ENCODE assay signal across 8 cellular contexts in the genomic region with DNA sequence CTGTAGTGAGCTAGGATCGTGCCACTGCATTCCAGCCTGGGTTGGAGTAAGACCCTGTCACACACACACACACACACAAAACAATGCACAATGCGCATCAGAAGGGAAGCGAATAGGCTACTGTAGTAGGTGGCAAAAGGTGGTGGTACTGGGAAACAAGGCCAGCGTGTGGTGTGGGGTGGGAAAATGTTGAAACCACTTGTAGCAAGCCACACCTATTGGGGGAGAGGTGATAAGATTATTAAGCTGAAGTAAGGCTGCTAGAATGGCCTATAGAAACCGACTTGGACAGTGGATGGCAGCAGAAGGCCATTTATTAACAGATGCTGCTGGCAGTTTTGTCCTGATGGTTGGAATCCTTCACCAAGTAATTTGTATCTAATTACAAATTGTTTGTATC. TPM values are rescaled to one million over a fixed set of nuclear protein-coding genes. Genes with fewer than 3 reads are reported as not detected.
A peak's percentile ranks its signal among the peaks of the same experiment; 100 is the strongest.
DNase-seq lines count a peak whose midpoint lies in the region; TF ChIP-seq lines count a peak whose summit lies in the region.

No MANE protein-coding gene starts in this region.

- H3K4me3 ChIP-seq in coronary artery = peak overlapping the region; percentile 95

- H3K36me3 Mint-ChIP-seq in progenitor cell of endocrine pancreas (ENCODE audit: insufficient read depth) = peaks cover 19% of the 10 kb centered on the region

- peaks cover 20% of the 10 kb centered on the region for H3K4me1 Mint-ChIP-seq in progenitor cell of endocrine pancreas (ENCODE audit: low read depth)

- no peaks in the 10 kb centered on the region for H3K9me3 Mint-ChIP-seq in progenitor cell of endocrine pancreas (ENCODE audit: low read depth)

- no peak for TF ChIP-seq CTCF in coronary artery (IDR thresholded peaks at IDR 0.05)
- no peak for TF ChIP-seq CTCF in progenitor cell of endocrine pancreas (IDR thresholded peaks at IDR 0.05; ENCODE audit: unreplicated experiment)

- no peaks in the 10 kb centered on the region for H3K27me3 Mint-ChIP-seq in progenitor cell of endocrine pancreas

- H3K27ac ChIP-seq in coronary artery = peak overlapping the region in 1 of 2 donors; percentile 45

- peak overlapping the region; percentile 28 for H3K4me3 Mint-ChIP-seq in progenitor cell of endocrine pancreas (ENCODE audit: low read depth)

- no peak overlapping the region for H3K27ac Mint-ChIP-seq in progenitor cell of endocrine pancreas

- DNase-seq in DMS53 (lab: John Stamatoyannopoulos, UW) (peak; percentile 47), DMS53 treated with DMSO at 0.1 percent for 48 hours (lab: John Stamatoyannopoulos, UW; ENCODE audit: unreplicated experiment) (no peak), NCI-H226 (peak; percentile 30), coronary artery (ENCODE audit: low spot score) (no peak), progenitor cell of endocrine pancreas (ENCODE audit: low spot score, unreplicated experiment) (no peak), amygdala (lab: John Stamatoyannopoulos, UW) (no peak), SKM-1 treated with dmso at 0.1 percent for 144 hours (lab: John Stamatoyannopoulos, UW; ENCODE audit: unreplicated experiment) (no peak)
- DNase-seq in activated CD4-positive, CD25-positive, alpha-beta regulatory T cell treated with anti-CD3 and anti-CD28 coated beads, Interleukin-2, amount 50 U/mL, for 72 hours = no peak

RNA-seq across cellular contexts. Expression of gene CHCHD1, which starts 7.2 kb away (rescaled TPM):
- total RNA-seq in progenitor cell of endocrine pancreas = 36.0 and 38.8 TPM in 2 replicates

RNA-seq across cellular contexts. Expression of gene ZSWIM8, which starts 10.8 kb away (rescaled TPM):
- total RNA-seq in progenitor cell of endocrine pancreas = 122 and 144 TPM in 2 replicates

RNA-seq across cellular contexts. Expression of gene SEC24C, which starts 30.5 kb away (rescaled TPM):
- 93.0 and 96.5 TPM in 2 replicates for total RNA-seq in progenitor cell of endocrine pancreas

RNA-seq across cellular contexts. Expression of gene NDST2, which starts 36.8 kb away (rescaled TPM):
- 36.3 and 40.0 TPM in 2 replicates for total RNA-seq in progenitor cell of endocrine pancreas

Comparison
In these comparisons a context has a peak if more than half of its experiments do, and no peak if none do; other contexts are left out.
1. DNase-seq: peak in DMS53 (single experiment) and NCI-H226 (single experiment); none in DMS53 treated with DMSO at 0.1 percent for 48 hours (single experiment), coronary artery (single experiment), progenitor cell of endocrine pancreas (single experiment), amygdala (0 of 56), activated CD4-positive, CD25-positive, alpha-beta regulatory T cell treated with anti-CD3 and anti-CD28 coated beads, Interleukin-2, amount 50 U/mL, for 72 hours (single experiment) and SKM-1 treated with dmso at 0.1 percent for 144 hours (single experiment).